ENCODE assay signal across 12 cellular contexts in the genomic region with DNA sequence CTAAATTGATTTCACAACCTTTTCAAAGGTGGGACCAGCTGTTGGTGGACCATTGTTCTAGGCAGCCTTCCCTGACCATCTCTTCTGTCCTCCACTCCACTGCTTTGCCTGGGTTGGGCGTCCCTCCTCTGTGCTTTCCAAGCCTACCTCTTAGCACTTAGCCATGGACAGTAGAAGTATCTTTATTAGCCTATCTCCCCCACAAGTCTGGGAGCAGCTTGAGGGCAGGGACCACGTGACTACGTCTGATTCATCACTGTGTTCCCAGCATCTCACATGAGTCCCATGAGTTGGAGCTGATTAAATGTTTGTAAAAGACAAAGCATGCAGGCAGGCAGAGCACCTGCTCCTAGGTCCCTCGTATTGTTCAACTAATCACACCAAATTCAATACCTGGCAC. TPM values are rescaled to one million over a fixed set of nuclear protein-coding genes. Genes with fewer than 3 reads are reported as not detected.
DNase-seq lines count a peak whose midpoint lies in the region; ATAC-seq and TF ChIP-seq lines count a peak whose summit lies in the region.
"Had no signal": no experiment of that assay in that cellular context is flagged by ENCODE, and none has a peak within 500 bp of the region (broad histone marks: within the 10 kb centered on the region; RNA-seq: fewer than 3 reads in every experiment).

No MANE protein-coding gene starts in this region.

- peaks cover 23% of the 10 kb centered on the region for H3K4me1 ChIP-seq in SJSA1 (replicated peaks)
- H3K4me1 ChIP-seq: neural progenitor cell had no signal

- no peak for TF ChIP-seq CTCF in fibroblast of pulmonary artery (IDR thresholded peaks at IDR 0.05; ENCODE audit: low read length, missing control alignments)

- ATAC-seq in HG03571 (IDR thresholded peaks at IDR 0.05; ENCODE audit: unreplicated experiment) (no peak), GM19397 (IDR thresholded peaks at IDR 0.05; ENCODE audit: unreplicated experiment) (no peak), HG02588 (IDR thresholded peaks at IDR 0.05; ENCODE audit: unreplicated experiment) (no peak), HG03045 (IDR thresholded peaks at IDR 0.05; ENCODE audit: unreplicated experiment) (no peak)

- H3K9me3 ChIP-seq in SJSA1 (replicated peaks) = no peaks in the 10 kb centered on the region

- no peaks in the 10 kb centered on the region for H3K36me3 ChIP-seq in SJSA1
- H3K36me3 ChIP-seq: neural progenitor cell had no signal

- H3K4me3 ChIP-seq in SJSA1 (no peak overlapping the region), fibroblast of pulmonary artery (replicated peaks; ENCODE audit: low read depth, low read length) (no peak overlapping the region)
- H3K4me3 ChIP-seq: neural progenitor cell had no signal

- DNase-seq in AG08395 (ENCODE audit: low spot score) = peak; percentile 72
- peak; percentile 35 for DNase-seq in HPDE6-E6E7 (ENCODE audit: extremely low spot score)
- peak; percentile 50 to 61 for DNase-seq in SJSA1 (ENCODE audit: low read depth in 1 of 2, low spot score in 2 of 2)
- DNase-seq in fibroblast of pulmonary artery (ENCODE audit: low read depth) = peak; percentile 78
- DNase-seq: activated B cell treated with CpG ODN at 0.5 μM for 24 hours; CD4-positive, alpha-beta memory T cell; NCI-H2081 had no signal

- no peak overlapping the region for H3K27ac ChIP-seq in SJSA1
- H3K27ac ChIP-seq: neural progenitor cell had no signal

- no peaks in the 10 kb centered on the region for H3K27me3 ChIP-seq in SJSA1 (replicated peaks)

RNA-seq across cellular contexts. Expression of a gene that starts 20.9 kb away (rescaled TPM):
- not detected in 2 replicates for total RNA-seq in SJSA1 (2014; rRNA removed; shearing (Covaris generic))
- total RNA-seq: activated B cell treated with CpG ODN at 0.5 μM for 24 hours; CD4-positive, alpha-beta memory T cell had no signal

RNA-seq across cellular contexts. Expression of a gene that starts 21.1 kb away (rescaled TPM):
- 38.5 and 47.8 TPM in 2 replicates for total RNA-seq in SJSA1 (2014; rRNA removed; shearing (Covaris generic))

RNA-seq across cellular contexts. Expression of a gene that starts 48.1 kb away (rescaled TPM):
- 4.6 and 6.4 TPM in 2 replicates for total RNA-seq in SJSA1 (2014; rRNA removed; shearing (Covaris generic))
- total RNA-seq: activated B cell treated with CpG ODN at 0.5 μM for 24 hours; CD4-positive, alpha-beta memory T cell had no signal
